ENCODE assay signal across 1 cellular context in the genomic region with DNA sequence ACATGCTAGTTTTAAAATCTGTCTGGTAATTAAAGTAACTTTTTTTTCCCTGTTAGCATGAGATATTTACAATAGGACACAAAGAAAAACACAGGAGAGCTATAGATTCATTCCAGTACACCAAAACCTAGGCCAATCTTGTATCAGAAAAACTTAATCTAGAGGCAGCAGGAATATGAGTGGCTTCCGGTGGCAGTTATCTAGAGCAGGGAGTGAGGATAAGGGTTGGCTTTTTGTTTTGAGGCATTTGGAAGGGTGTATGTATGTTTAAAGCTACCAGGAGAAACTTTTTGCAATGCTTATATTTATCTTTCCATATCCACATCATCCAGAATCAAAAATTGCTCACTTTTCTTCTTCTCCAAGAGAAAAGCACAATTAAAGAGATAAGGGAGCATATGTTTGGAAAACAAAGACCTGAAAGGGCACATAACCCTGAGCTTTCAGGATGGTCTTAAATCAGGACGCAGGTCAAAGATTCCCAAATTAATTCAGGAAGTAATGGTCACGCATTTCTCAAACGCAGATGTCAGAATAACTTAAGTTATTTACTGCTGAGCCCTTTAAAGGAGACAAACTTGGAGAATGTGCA.
A peak's percentile ranks its signal among the peaks of the same experiment; 100 is the strongest.
TF ChIP-seq lines count a peak whose summit lies in the region.

No MANE protein-coding gene starts in this region.

TF ChIP-seq in K562, 482 proteins besides CTCF, POLR2A, EP300 and RAD21 (continued from another document and continues in another):
- TF ChIP-seq, protein P1, sequence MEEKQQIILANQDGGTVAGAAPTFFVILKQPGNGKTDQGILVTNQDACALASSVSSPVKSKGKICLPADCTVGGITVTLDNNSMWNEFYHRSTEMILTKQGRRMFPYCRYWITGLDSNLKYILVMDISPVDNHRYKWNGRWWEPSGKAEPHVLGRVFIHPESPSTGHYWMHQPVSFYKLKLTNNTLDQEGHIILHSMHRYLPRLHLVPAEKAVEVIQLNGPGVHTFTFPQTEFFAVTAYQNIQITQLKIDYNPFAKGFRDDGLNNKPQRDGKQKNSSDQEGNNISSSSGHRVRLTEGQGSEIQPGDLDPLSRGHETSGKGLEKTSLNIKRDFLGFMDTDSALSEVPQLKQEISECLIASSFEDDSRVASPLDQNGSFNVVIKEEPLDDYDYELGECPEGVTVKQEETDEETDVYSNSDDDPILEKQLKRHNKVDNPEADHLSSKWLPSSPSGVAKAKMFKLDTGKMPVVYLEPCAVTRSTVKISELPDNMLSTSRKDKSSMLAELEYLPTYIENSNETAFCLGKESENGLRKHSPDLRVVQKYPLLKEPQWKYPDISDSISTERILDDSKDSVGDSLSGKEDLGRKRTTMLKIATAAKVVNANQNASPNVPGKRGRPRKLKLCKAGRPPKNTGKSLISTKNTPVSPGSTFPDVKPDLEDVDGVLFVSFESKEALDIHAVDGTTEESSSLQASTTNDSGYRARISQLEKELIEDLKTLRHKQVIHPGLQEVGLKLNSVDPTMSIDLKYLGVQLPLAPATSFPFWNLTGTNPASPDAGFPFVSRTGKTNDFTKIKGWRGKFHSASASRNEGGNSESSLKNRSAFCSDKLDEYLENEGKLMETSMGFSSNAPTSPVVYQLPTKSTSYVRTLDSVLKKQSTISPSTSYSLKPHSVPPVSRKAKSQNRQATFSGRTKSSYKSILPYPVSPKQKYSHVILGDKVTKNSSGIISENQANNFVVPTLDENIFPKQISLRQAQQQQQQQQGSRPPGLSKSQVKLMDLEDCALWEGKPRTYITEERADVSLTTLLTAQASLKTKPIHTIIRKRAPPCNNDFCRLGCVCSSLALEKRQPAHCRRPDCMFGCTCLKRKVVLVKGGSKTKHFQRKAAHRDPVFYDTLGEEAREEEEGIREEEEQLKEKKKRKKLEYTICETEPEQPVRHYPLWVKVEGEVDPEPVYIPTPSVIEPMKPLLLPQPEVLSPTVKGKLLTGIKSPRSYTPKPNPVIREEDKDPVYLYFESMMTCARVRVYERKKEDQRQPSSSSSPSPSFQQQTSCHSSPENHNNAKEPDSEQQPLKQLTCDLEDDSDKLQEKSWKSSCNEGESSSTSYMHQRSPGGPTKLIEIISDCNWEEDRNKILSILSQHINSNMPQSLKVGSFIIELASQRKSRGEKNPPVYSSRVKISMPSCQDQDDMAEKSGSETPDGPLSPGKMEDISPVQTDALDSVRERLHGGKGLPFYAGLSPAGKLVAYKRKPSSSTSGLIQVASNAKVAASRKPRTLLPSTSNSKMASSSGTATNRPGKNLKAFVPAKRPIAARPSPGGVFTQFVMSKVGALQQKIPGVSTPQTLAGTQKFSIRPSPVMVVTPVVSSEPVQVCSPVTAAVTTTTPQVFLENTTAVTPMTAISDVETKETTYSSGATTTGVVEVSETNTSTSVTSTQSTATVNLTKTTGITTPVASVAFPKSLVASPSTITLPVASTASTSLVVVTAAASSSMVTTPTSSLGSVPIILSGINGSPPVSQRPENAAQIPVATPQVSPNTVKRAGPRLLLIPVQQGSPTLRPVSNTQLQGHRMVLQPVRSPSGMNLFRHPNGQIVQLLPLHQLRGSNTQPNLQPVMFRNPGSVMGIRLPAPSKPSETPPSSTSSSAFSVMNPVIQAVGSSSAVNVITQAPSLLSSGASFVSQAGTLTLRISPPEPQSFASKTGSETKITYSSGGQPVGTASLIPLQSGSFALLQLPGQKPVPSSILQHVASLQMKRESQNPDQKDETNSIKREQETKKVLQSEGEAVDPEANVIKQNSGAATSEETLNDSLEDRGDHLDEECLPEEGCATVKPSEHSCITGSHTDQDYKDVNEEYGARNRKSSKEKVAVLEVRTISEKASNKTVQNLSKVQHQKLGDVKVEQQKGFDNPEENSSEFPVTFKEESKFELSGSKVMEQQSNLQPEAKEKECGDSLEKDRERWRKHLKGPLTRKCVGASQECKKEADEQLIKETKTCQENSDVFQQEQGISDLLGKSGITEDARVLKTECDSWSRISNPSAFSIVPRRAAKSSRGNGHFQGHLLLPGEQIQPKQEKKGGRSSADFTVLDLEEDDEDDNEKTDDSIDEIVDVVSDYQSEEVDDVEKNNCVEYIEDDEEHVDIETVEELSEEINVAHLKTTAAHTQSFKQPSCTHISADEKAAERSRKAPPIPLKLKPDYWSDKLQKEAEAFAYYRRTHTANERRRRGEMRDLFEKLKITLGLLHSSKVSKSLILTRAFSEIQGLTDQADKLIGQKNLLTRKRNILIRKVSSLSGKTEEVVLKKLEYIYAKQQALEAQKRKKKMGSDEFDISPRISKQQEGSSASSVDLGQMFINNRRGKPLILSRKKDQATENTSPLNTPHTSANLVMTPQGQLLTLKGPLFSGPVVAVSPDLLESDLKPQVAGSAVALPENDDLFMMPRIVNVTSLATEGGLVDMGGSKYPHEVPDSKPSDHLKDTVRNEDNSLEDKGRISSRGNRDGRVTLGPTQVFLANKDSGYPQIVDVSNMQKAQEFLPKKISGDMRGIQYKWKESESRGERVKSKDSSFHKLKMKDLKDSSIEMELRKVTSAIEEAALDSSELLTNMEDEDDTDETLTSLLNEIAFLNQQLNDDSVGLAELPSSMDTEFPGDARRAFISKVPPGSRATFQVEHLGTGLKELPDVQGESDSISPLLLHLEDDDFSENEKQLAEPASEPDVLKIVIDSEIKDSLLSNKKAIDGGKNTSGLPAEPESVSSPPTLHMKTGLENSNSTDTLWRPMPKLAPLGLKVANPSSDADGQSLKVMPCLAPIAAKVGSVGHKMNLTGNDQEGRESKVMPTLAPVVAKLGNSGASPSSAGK (IDR thresholded peaks at IDR 0.05): no peak
- no peak for TF ChIP-seq NFE2 (IDR thresholded peaks at IDR 0.05; ENCODE audit: low read depth)
- TF ChIP-seq PTBP1 (IDR thresholded peaks at IDR 0.05; ENCODE audit: low read depth, low read length): no peak
- TF ChIP-seq ZBTB40 (IDR thresholded peaks at IDR 0.05): no peak
- TF ChIP-seq ZBTB40 (CRISPR knock-in tag; IDR thresholded peaks at IDR 0.05): no peak
- peak; percentile 88 for TF ChIP-seq NCOR1 (IDR thresholded peaks at IDR 0.05)
- no peak for TF ChIP-seq TAF15 (IDR thresholded peaks at IDR 0.05; ENCODE audit: low read depth, low read length)
- TF ChIP-seq, protein P2, sequence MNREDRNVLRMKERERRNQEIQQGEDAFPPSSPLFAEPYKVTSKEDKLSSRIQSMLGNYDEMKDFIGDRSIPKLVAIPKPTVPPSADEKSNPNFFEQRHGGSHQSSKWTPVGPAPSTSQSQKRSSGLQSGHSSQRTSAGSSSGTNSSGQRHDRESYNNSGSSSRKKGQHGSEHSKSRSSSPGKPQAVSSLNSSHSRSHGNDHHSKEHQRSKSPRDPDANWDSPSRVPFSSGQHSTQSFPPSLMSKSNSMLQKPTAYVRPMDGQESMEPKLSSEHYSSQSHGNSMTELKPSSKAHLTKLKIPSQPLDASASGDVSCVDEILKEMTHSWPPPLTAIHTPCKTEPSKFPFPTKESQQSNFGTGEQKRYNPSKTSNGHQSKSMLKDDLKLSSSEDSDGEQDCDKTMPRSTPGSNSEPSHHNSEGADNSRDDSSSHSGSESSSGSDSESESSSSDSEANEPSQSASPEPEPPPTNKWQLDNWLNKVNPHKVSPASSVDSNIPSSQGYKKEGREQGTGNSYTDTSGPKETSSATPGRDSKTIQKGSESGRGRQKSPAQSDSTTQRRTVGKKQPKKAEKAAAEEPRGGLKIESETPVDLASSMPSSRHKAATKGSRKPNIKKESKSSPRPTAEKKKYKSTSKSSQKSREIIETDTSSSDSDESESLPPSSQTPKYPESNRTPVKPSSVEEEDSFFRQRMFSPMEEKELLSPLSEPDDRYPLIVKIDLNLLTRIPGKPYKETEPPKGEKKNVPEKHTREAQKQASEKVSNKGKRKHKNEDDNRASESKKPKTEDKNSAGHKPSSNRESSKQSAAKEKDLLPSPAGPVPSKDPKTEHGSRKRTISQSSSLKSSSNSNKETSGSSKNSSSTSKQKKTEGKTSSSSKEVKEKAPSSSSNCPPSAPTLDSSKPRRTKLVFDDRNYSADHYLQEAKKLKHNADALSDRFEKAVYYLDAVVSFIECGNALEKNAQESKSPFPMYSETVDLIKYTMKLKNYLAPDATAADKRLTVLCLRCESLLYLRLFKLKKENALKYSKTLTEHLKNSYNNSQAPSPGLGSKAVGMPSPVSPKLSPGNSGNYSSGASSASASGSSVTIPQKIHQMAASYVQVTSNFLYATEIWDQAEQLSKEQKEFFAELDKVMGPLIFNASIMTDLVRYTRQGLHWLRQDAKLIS (CRISPR knock-in tag; IDR thresholded peaks at IDR 0.05): no peak
- no peak for TF ChIP-seq POLR2B (IDR thresholded peaks at IDR 0.05; ENCODE audit: low read depth, partially characterized antibody)
- TF ChIP-seq, protein P3, sequence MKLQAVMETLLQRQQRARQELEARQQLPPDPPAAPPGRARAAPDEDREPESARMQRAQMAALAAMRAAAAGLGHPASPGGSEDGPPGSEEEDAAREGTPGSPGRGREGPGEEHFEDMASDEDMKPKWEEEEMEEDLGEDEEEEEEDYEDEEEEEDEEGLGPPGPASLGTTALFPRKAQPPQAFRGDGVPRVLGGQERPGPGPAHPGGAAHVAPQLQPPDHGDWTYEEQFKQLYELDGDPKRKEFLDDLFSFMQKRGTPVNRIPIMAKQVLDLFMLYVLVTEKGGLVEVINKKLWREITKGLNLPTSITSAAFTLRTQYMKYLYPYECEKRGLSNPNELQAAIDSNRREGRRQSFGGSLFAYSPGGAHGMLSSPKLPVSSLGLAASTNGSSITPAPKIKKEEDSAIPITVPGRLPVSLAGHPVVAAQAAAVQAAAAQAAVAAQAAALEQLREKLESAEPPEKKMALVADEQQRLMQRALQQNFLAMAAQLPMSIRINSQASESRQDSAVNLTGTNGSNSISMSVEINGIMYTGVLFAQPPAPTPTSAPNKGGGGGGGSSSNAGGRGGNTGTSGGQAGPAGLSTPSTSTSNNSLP (IDR thresholded peaks at IDR 0.05; ENCODE audit: borderline replicate concordance, low read depth, low read length): peak; percentile 52; the same call in 1 of the 2 replicates
- TF ChIP-seq FIP1L1 (IDR thresholded peaks at IDR 0.05; ENCODE audit: low read depth, low read length, poor library complexity, severe bottlenecking): no peak
- TF ChIP-seq ILF3 (IDR thresholded peaks at IDR 0.05; ENCODE audit: borderline replicate concordance): no peak
- no peak for TF ChIP-seq SUPT5H (IDR thresholded peaks at IDR 0.05)
- no peak for TF ChIP-seq SRF (CRISPR knock-in tag; IDR thresholded peaks at IDR 0.05)
- TF ChIP-seq ZNF41 (CRISPR knock-in tag; conservative IDR thresholded peaks at IDR 0.05): no peak
- no peak for TF ChIP-seq ZNF347 (CRISPR knock-in tag; IDR thresholded peaks at IDR 0.05; ENCODE audit: low read depth)
- TF ChIP-seq ZNF785 (CRISPR knock-in tag; IDR thresholded peaks at IDR 0.05): no peak
- TF ChIP-seq CHCHD3 (CRISPR knock-in tag; IDR thresholded peaks at IDR 0.05): no peak
